In genomic region chr5:141494761-141495455, GRCh38 we compare ENCODE assay signal across 15 cellular contexts. TPM values are rescaled to one million over a fixed set of nuclear protein-coding genes. Genes with fewer than 3 reads are reported as not detected.
DNase-seq lines count a peak whose midpoint lies in the region; ATAC-seq, FAIRE-seq and TF ChIP-seq lines count a peak whose summit lies in the region.
"Had no signal": no experiment of that assay in that cellular context is flagged by ENCODE, and none has a peak within 500 bp of the region (broad histone marks: within the 10 kb centered on the region; RNA-seq: fewer than 3 reads in every experiment).

No MANE protein-coding gene starts in this region.

- no peak overlapping the region for H3K23ac ChIP-seq in H1 (ENCODE audit: insufficient read length)

- H3K79me1 ChIP-seq in H1 (ENCODE audit: low read depth, low read length) = peaks cover 4% of the 10 kb centered on the region

- H3K27ac Mint-ChIP-seq in nephron progenitor cell = peak overlapping the region; percentile 98
- H3K27ac Mint-ChIP-seq in activated CD4-positive, alpha-beta memory T cell treated with anti-CD3 and anti-CD28 coated beads, Interleukin-2, amount 10 ng/mL, durations not matched to agents 7 days and 5 days = no peak overlapping the region

- 0 out of 7 replicates have a peak overlapping the region, but pooled peaks of 1 of the 4 experiments have one; percentile 14 for H3K9ac ChIP-seq in H1 (replicated peaks in 1 of 4; ENCODE audit: extremely low read depth in 1 of 4, low read depth in 3 of 4, low read length in 3 of 4)

- peaks cover 48% of the 10 kb centered on the region for H3K4me1 Mint-ChIP-seq in nephron progenitor cell
- H3K4me1 Mint-ChIP-seq in activated CD4-positive, alpha-beta memory T cell treated with anti-CD3 and anti-CD28 coated beads, Interleukin-2, amount 10 ng/mL, durations not matched to agents 7 days and 5 days = peaks cover 8% of the 10 kb centered on the region

- H3K79me2 ChIP-seq in H1 (ENCODE audit: control insufficient read depth in 1 of 2, insufficient read depth in 2 of 2, low read length in 2 of 2) = no peaks in the 10 kb centered on the region

- 44% methylated on average over 22 of the region's 22 CpGs; no CpG with 5 or more reads in 1 of the 2 experiments for WGBS in H1 (ENCODE audit: extremely low coverage in 1 of 2, insufficient coverage in 1 of 2, insufficient read length in 1 of 2, insufficient replicate concordance in 2 of 2, low coverage in 1 of 2, low lambda C conversion rate in 2 of 2, missing lambda C conversion rate in 1 of 2), 2 experiments

- peak overlapping the region; percentile 66; the same call in 1 of the 2 replicates for H2BK15ac ChIP-seq in H1 (ENCODE audit: low read length)

- peak overlapping the region; percentile 82 for H3K4ac ChIP-seq in H1 (replicated peaks; ENCODE audit: insufficient read length, low read depth, low read length)

- peak overlapping the region; percentile 5 for H2BK120ac ChIP-seq in H1 (replicated peaks; ENCODE audit: low read depth, low read length)

- H4K91ac ChIP-seq in H1 (replicated peaks; ENCODE audit: insufficient read length, low read length) = peak overlapping the region; percentile 71

- peak overlapping the region; percentile 75 for H3K4me3 Mint-ChIP-seq in nephron progenitor cell
- no peak overlapping the region for H3K4me3 Mint-ChIP-seq in activated CD4-positive, alpha-beta memory T cell treated with anti-CD3 and anti-CD28 coated beads, Interleukin-2, amount 10 ng/mL, durations not matched to agents 7 days and 5 days

- H3K14ac ChIP-seq in H1 (ENCODE audit: insufficient read length) = no peak overlapping the region

- TF ChIP-seq RAD21 in H1 (IDR thresholded peaks at IDR 0.05 in 1 of 2, conservative IDR thresholded peaks at IDR 0.05 in 1 of 2; ENCODE audit: low read depth in 2 of 2, low read length in 2 of 2) = no peak

- no peaks in the 10 kb centered on the region for H3K9me3 ChIP-seq in right atrium auricular region
- no peaks in the 10 kb centered on the region for H3K9me3 ChIP-seq in H1 (ENCODE audit: insufficient read depth in 2 of 2, low read depth in 1 of 2, low read length in 1 of 2)
- no peaks in the 10 kb centered on the region for H3K9me3 ChIP-seq in BE2C
- H3K9me3 ChIP-seq: psoas muscle, SJSA1 had no signal

- DNase-seq in right atrium auricular region (ENCODE audit: low spot score) (no peak), cardiac septum (ENCODE audit: low spot score) (no peak), H1 (ENCODE audit: low read depth in 1 of 2, low spot score in 2 of 2) (no peak), nephron progenitor cell (peak; percentile 71), SHP77 treated with DMSO at 0.1 percent for 48 hours (lab: John Stamatoyannopoulos, UW) (no peak), BE2C (no peak)
- DNase-seq in activated CD4-positive, alpha-beta memory T cell treated with anti-CD3 and anti-CD28 coated beads, Interleukin-2, amount 10 ng/mL, durations not matched to agents 7 days and 5 days = no peak
- DNase-seq: activated T-cell treated with anti-CD3 and anti-CD28 coated beads, Interleukin-2, amount 50 U/mL, for 48 hours; left cardiac atrium; psoas muscle had no signal

- no peak for TF ChIP-seq CTCF in right atrium auricular region (IDR thresholded peaks at IDR 0.05)
- no peak for TF ChIP-seq CTCF in H1 (IDR thresholded peaks at IDR 0.05; ENCODE audit: control extremely low read depth in 1 of 3, insufficient read depth in 1 of 3, low read depth in 1 of 3, low read length in 3 of 3)
- TF ChIP-seq CTCF in nephron progenitor cell (IDR thresholded peaks at IDR 0.05) = no peak
- no peak for TF ChIP-seq CTCF in BE2C (IDR thresholded peaks at IDR 0.05; ENCODE audit: low read depth, low read length)

- intact Hi-C loops in cardiac septum (cut with DNase I) = no loop called here

- H3K36me3 Mint-ChIP-seq in nephron progenitor cell (ENCODE audit: low read depth) = peaks cover 62% of the 10 kb centered on the region
- H3K36me3 Mint-ChIP-seq in activated CD4-positive, alpha-beta memory T cell treated with anti-CD3 and anti-CD28 coated beads, Interleukin-2, amount 10 ng/mL, durations not matched to agents 7 days and 5 days (ENCODE audit: low read depth) = no peaks in the 10 kb centered on the region

- no peak overlapping the region for H3K56ac ChIP-seq in H1 (replicated peaks; ENCODE audit: insufficient read length, low read depth, low read length)

- H3K27ac ChIP-seq in right atrium auricular region (peak overlapping the region; percentile 24 to 43), H1 (ENCODE audit: low read depth, low read length) (no peak overlapping the region)
- H3K27ac ChIP-seq: psoas muscle, SJSA1 had no signal

- peak overlapping the region; percentile 8 for H4K5ac ChIP-seq in H1 (ENCODE audit: insufficient read length, low read depth, low read length)

- H2AK5ac ChIP-seq in H1 (ENCODE audit: low read depth, low read length) = peak overlapping the region; percentile 48

- H3K4me2 ChIP-seq in H1 (ENCODE audit: insufficient read depth in 1 of 2, low read depth in 2 of 2, low read length in 2 of 2) = peak overlapping the region; percentile 55 to 82

- H2BK20ac ChIP-seq in H1 (ENCODE audit: low read length) = peak overlapping the region; percentile 88; the same call in 1 of the 2 replicates

- H3K18ac ChIP-seq in H1 (ENCODE audit: extremely low read depth, low read length) = peak overlapping the region; percentile 97

- TF ChIP-seq EP300 in H1 (IDR thresholded peaks at IDR 0.05; ENCODE audit: borderline replicate concordance in 1 of 2, low read depth in 2 of 2, low read length in 2 of 2) = no peak

- H3K36me3 ChIP-seq in right atrium auricular region (peaks cover 15% of the 10 kb centered on the region), H1 (ENCODE audit: control insufficient read depth in 2 of 4, insufficient read depth in 4 of 4, low read length in 3 of 4) (no peaks in the 10 kb centered on the region), BE2C (peaks cover 35% of the 10 kb centered on the region)

- ATAC-seq in GM18858 (IDR thresholded peaks at IDR 0.05; ENCODE audit: unreplicated experiment) = no peak
- ATAC-seq: activated CD4-positive, CD25-positive, alpha-beta regulatory T cell treated with anti-CD3 and anti-CD28 coated beads, Interleukin-2, amount 50 U/mL, for 24 hours; psoas muscle had no signal

- H2BK12ac ChIP-seq in H1 (ENCODE audit: low read depth, low read length) = peak overlapping the region; percentile 93; the same call in 1 of the 2 replicates

- H3K4me1 ChIP-seq in right atrium auricular region (peaks cover 0 to 29% of the 10 kb centered on the region in 2 donors), H1 (replicated peaks in 1 of 4; ENCODE audit: control insufficient read depth in 3 of 4, insufficient read depth in 4 of 4, low read length in 3 of 4) (peaks cover 6 to 37% (median 25%) of the 10 kb centered on the region in 4 experiments), BE2C (no peaks in the 10 kb centered on the region)
- H3K4me1 ChIP-seq: psoas muscle, SJSA1 had no signal

- H3K27me3 Mint-ChIP-seq in nephron progenitor cell (ENCODE audit: low read depth, poor library complexity) = peaks cover 6% of the 10 kb centered on the region
- peaks cover 66% of the 10 kb centered on the region for H3K27me3 Mint-ChIP-seq in activated CD4-positive, alpha-beta memory T cell treated with anti-CD3 and anti-CD28 coated beads, Interleukin-2, amount 10 ng/mL, durations not matched to agents 7 days and 5 days

- H3K4me3 ChIP-seq in right atrium auricular region (no peak overlapping the region), H1 (ENCODE audit: extremely low read depth in 1 of 4, insufficient read depth in 2 of 4, low read depth in 3 of 4, low read length in 4 of 4) (peak overlapping the region in 2 of 4 experiments; percentile 27 to 41; a peak in 5 of 8 replicates), BE2C (ENCODE audit: low read depth, low read length) (no peak overlapping the region)
- H3K4me3 ChIP-seq: psoas muscle, SJSA1 had no signal

- H4K20me1 ChIP-seq in H1 (replicated peaks in 1 of 2; ENCODE audit: control insufficient read depth in 1 of 2, insufficient read depth in 2 of 2, low read length in 2 of 2) = peaks cover 0 to 6% of the 10 kb centered on the region in 2 experiments

- H3K27me3 ChIP-seq in right atrium auricular region = no peaks in the 10 kb centered on the region
- H3K27me3 ChIP-seq in H1 (replicated peaks in 1 of 4; ENCODE audit: control insufficient read depth in 3 of 4, extremely low read depth in 1 of 4, insufficient read depth in 3 of 4, low read length in 3 of 4) = peaks cover 13 to 40% (median 36%) of the 10 kb centered on the region in 4 experiments; a peak in 6 of 7 replicates
- H3K27me3 ChIP-seq in BE2C = no peaks in the 10 kb centered on the region
- H3K27me3 ChIP-seq: SJSA1 had no signal

- CTCF ChIA-PET in H1 (lab: Charles Lee; ENCODE audit: partially characterized antibody) = interaction anchor here (0.5 to 50.9 kb wide), 17 partner anchors 10 to 257 kb away, joined by 3 to 1236 read pairs (median 4); partner anchors contain the start of genes PCDHGA10, PCDHGA11, PCDHGA2 and PCDHGA9
- CTCF ChIA-PET in activated CD4-positive, alpha-beta memory T cell treated with anti-CD3 and anti-CD28 coated beads, Interleukin-2, amount 10 ng/mL, durations not matched to agents 7 days and 5 days (lab: Charles Lee) = no interaction called here

- FAIRE-seq in H1 (lab: Jason Lieb, UNC) = no peak
- FAIRE-seq: A204.1, bronchial epithelial cell had no signal

- H2BK5ac ChIP-seq in H1 (ENCODE audit: low read depth, low read length) = peak overlapping the region; percentile 82; the same call in 1 of the 2 replicates

- H3K9me3 Mint-ChIP-seq in nephron progenitor cell = peaks cover 14% of the 10 kb centered on the region
- no peaks in the 10 kb centered on the region for H3K9me3 Mint-ChIP-seq in activated CD4-positive, alpha-beta memory T cell treated with anti-CD3 and anti-CD28 coated beads, Interleukin-2, amount 10 ng/mL, durations not matched to agents 7 days and 5 days

- POLR2A ChIA-PET in H1 (lab: Charles Lee; ENCODE audit: partially characterized antibody) = interaction anchor here (0.6 to 5.0 kb wide), 3 partner anchors 10 to 199 kb away, joined by 3 to 33 read pairs (median 25); partner anchors contain the start of gene PCDHGC4
- POLR2A ChIA-PET in activated CD4-positive, alpha-beta memory T cell treated with anti-CD3 and anti-CD28 coated beads, Interleukin-2, amount 10 ng/mL, durations not matched to agents 7 days and 5 days (lab: Charles Lee) = interaction anchor here (0.6 kb wide), 1 partner anchor 749 kb away, joined by 3 read pairs; no protein-coding TSS in a partner anchor

- TF ChIP-seq POLR2A in H1 (IDR thresholded peaks at IDR 0.05; ENCODE audit: control extremely low read depth in 1 of 2, low read depth in 2 of 2, low read length in 2 of 2) = no peak

- no peak overlapping the region; the same call in 1 of the 2 replicates for H2AFZ ChIP-seq in H1 (ENCODE audit: low read length)

- H4K8ac ChIP-seq in H1 (ENCODE audit: extremely low read depth, insufficient read depth, low read length) = no peak overlapping the region; the same call in 1 of the 2 replicates

- H3K23me2 ChIP-seq in H1 (ENCODE audit: low read depth, low read length) = peaks cover 24% of the 10 kb centered on the region; the same call in 1 of the 2 replicates

RNA-seq across cellular contexts. Expression of gene PCDHGC5, which starts 6.0 kb away (rescaled TPM):
- total RNA-seq in right atrium auricular region (1 to 10 TPM; 1.4 to 1.7 TPM), cardiac septum (6.1 TPM)
- total RNA-seq in H1 (2021; fragmentation: NEBNext Ultra II Directional; extraction: Animal tissue kit (Norgen Biotek cat#: 25700)) = 0.78 and 1.1 TPM in 2 replicates
- polyA plus RNA-seq in H1 (2011; rRNA removed) = 0.41 and 0.66 TPM in 2 replicates
- polyA plus RNA-seq in H1 (2011; cell fraction: cytosol; rRNA removed) = 0.28 TPM
- 4.3 TPM for polyA plus RNA-seq in H1 (2011; cell fraction: nucleus; rRNA removed)
- polyA plus RNA-seq in H1 (2012, experiment 1 of 2) = 0.28 to 0.43 TPM (median 0.35 TPM) in 4 replicates
- 0.14 TPM for polyA plus RNA-seq in H1 (2012, experiment 2 of 2)
- polyA plus RNA-seq in H1 (2013, experiment 1 of 2) = 0.39 TPM
- polyA plus RNA-seq in H1 (2013, experiment 2 of 2) = 0.22 TPM
- polyA minus RNA-seq in H1 (2011; rRNA and poly(A)+ RNA removed) = 4.3 and 5.6 TPM in 2 replicates
- polyA minus RNA-seq in H1 (2011; cell fraction: cytosol; rRNA and poly(A)+ RNA removed) = 0.37 TPM
- 11.0 TPM for polyA minus RNA-seq in H1 (2011; cell fraction: nucleus; rRNA and poly(A)+ RNA removed)
- total RNA-seq in activated CD4-positive, alpha-beta memory T cell treated with anti-CD3 and anti-CD28 coated beads, Interleukin-2, amount 10 ng/mL, durations not matched to agents 7 days and 5 days = not detected
- 12.3 TPM for polyA plus RNA-seq in BE2C (2012; ENCODE audit: insufficient read depth, insufficient read length, low read depth)

RNA-seq across cellular contexts. Expression of gene PCDHGC4, which starts 10.1 kb away (rescaled TPM):
- 1 to 10 TPM; 1.5 to 1.7 TPM for total RNA-seq in right atrium auricular region
- total RNA-seq in cardiac septum = 5.8 TPM
- 2.4 and 2.6 TPM in 2 replicates for total RNA-seq in H1 (2021; fragmentation: NEBNext Ultra II Directional; extraction: Animal tissue kit (Norgen Biotek cat#: 25700))
- 2.1 and 2.8 TPM in 2 replicates for polyA plus RNA-seq in H1 (2011; rRNA removed)
- 2.2 TPM for polyA plus RNA-seq in H1 (2011; cell fraction: cytosol; rRNA removed)
- polyA plus RNA-seq in H1 (2011; cell fraction: nucleus; rRNA removed) = 5.0 TPM
- 1.8 to 2.4 TPM (median 2.0 TPM) in 4 replicates for polyA plus RNA-seq in H1 (2012, experiment 1 of 2)
- polyA plus RNA-seq in H1 (2012, experiment 2 of 2) = 1.7 TPM
- 4.1 TPM for polyA plus RNA-seq in H1 (2013, experiment 1 of 2)
- 3.1 TPM for polyA plus RNA-seq in H1 (2013, experiment 2 of 2)
- polyA minus RNA-seq in H1 (2011; rRNA and poly(A)+ RNA removed) = 8.5 and 9.4 TPM in 2 replicates
- 3.4 TPM for polyA minus RNA-seq in H1 (2011; cell fraction: cytosol; rRNA and poly(A)+ RNA removed)
- polyA minus RNA-seq in H1 (2011; cell fraction: nucleus; rRNA and poly(A)+ RNA removed) = 12.8 TPM
- not detected for total RNA-seq in activated CD4-positive, alpha-beta memory T cell treated with anti-CD3 and anti-CD28 coated beads, Interleukin-2, amount 10 ng/mL, durations not matched to agents 7 days and 5 days
- polyA plus RNA-seq in BE2C (2012; ENCODE audit: insufficient read depth, insufficient read length, low read depth) = 8.0 TPM

RNA-seq across cellular contexts. Expression of gene PCDHGC3, which starts 19.1 kb away (rescaled TPM):
- total RNA-seq in right atrium auricular region (10 to 100 TPM; 24.1 to 38.3 TPM), cardiac septum (16.9 TPM)
- 18.6 and 19.6 TPM in 2 replicates for total RNA-seq in H1 (2021; fragmentation: NEBNext Ultra II Directional; extraction: Animal tissue kit (Norgen Biotek cat#: 25700))
- polyA plus RNA-seq in H1 (2011; rRNA removed) = 4.7 and 11.3 TPM in 2 replicates
- 4.5 TPM for polyA plus RNA-seq in H1 (2011; cell fraction: cytosol; rRNA removed)
- 7.3 TPM for polyA plus RNA-seq in H1 (2011; cell fraction: nucleus; rRNA removed)
- 25.4 to 29.6 TPM (median 28.0 TPM) in 4 replicates for polyA plus RNA-seq in H1 (2012, experiment 1 of 2)
- polyA plus RNA-seq in H1 (2012, experiment 2 of 2) = 27.0 TPM
- 56.3 TPM for polyA plus RNA-seq in H1 (2013, experiment 1 of 2)
- polyA plus RNA-seq in H1 (2013, experiment 2 of 2) = 50.4 TPM
- 8.8 and 9.8 TPM in 2 replicates for polyA minus RNA-seq in H1 (2011; rRNA and poly(A)+ RNA removed)
- polyA minus RNA-seq in H1 (2011; cell fraction: cytosol; rRNA and poly(A)+ RNA removed) = 5.9 TPM
- 14.3 TPM for polyA minus RNA-seq in H1 (2011; cell fraction: nucleus; rRNA and poly(A)+ RNA removed)
- total RNA-seq in activated CD4-positive, alpha-beta memory T cell treated with anti-CD3 and anti-CD28 coated beads, Interleukin-2, amount 10 ng/mL, durations not matched to agents 7 days and 5 days = not detected
- polyA plus RNA-seq in BE2C (2012; ENCODE audit: insufficient read depth, insufficient read length, low read depth) = 140 TPM

Comparison
In these comparisons a context has a peak if more than half of its experiments do, and no peak if none do; other contexts are left out.
1. RNA of gene PCDHGC3, which starts 19.1 kb away (total RNA-seq): 24.1 to 38.3 TPM in right atrium auricular region, 18.6 to 19.6 TPM in H1 and 16.9 TPM in cardiac septum (single experiment); not detected in activated CD4-positive, alpha-beta memory T cell treated with anti-CD3 and anti-CD28 coated beads, Interleukin-2, amount 10 ng/mL, durations not matched to agents 7 days and 5 days; every median in the first group is over 10 times any median in the second.